ENCODE assay signal across 20 cellular contexts in genomic region chrX:97074400-97074799, GRCh38.
"Had no signal": no experiment of that assay in that cellular context is flagged by ENCODE, and none has a peak within 500 bp of the region (broad histone marks: within the 10 kb centered on the region; RNA-seq: fewer than 3 reads in every experiment).

No MANE protein-coding gene starts in this region.

- H3K4me3 ChIP-seq: adrenal gland, coronary artery, left ventricle myocardium inferior, neural progenitor cell, sigmoid colon, spleen, testis, upper lobe of right lung had no signal

- DNase-seq: activated CD4-positive, alpha-beta memory T cell treated with anti-CD3 and anti-CD28 coated beads for 36 hours; activated CD8-positive, alpha-beta memory T cell treated with anti-CD3 and anti-CD28 coated beads, Interleukin-2, amount 10 ng/mL, durations not matched to agents 7 days and 5 days; activated naive CD4-positive, alpha-beta T cell treated with anti-CD3 and anti-CD28 coated beads, Interleukin-2, amount 10 ng/mL, durations not matched to agents 7 days and 5 days; activated T-cell treated with anti-CD3 and anti-CD28 coated beads, Interleukin-2, amount 50 U/mL, for 1 hour; adrenal gland; effector CD8-positive, alpha-beta T cell; hippocampal formation; left ventricle myocardium inferior; naive B cell; sigmoid colon; spleen; stimulated activated naive CD8-positive, alpha-beta T cell treated with anti-CD3 and anti-CD28 coated beads, Interleukin-15, amount 100 ng/mL, for 72 hours; T1000; testis; upper lobe of right lung had no signal

- H3K9me3 Mint-ChIP-seq: activated CD4-positive, alpha-beta memory T cell treated with anti-CD3 and anti-CD28 coated beads for 36 hours; activated naive CD4-positive, alpha-beta T cell treated with anti-CD3 and anti-CD28 coated beads, Interleukin-2, amount 10 ng/mL, durations not matched to agents 7 days and 5 days; activated T-helper 2 cell treated with anti-CD3 and anti-CD28 coated beads, Interferon-gamma antibody, Interleukin-2, Interleukin-4, amounts not matched to agents 10 μg/mL and 5 μg/mL and 100 μg/mL, durations not matched to agents 14 hours and 24 hours and 36 hours; brain; central memory CD8-positive, alpha-beta T cell; naive B cell; neural progenitor cell; stimulated activated naive CD8-positive, alpha-beta T cell treated with anti-CD3 and anti-CD28 coated beads, Interleukin-15, amount 100 ng/mL, for 72 hours had no signal

- H3K4me3 Mint-ChIP-seq: activated CD4-positive, alpha-beta memory T cell treated with anti-CD3 and anti-CD28 coated beads for 36 hours; activated CD8-positive, alpha-beta memory T cell treated with anti-CD3 and anti-CD28 coated beads, Interleukin-2, amount 10 ng/mL, durations not matched to agents 7 days and 5 days; activated naive CD4-positive, alpha-beta T cell treated with anti-CD3 and anti-CD28 coated beads, Interleukin-2, amount 10 ng/mL, durations not matched to agents 7 days and 5 days; brain; central memory CD8-positive, alpha-beta T cell; naive B cell; neural progenitor cell; stimulated activated naive CD8-positive, alpha-beta T cell treated with anti-CD3 and anti-CD28 coated beads, Interleukin-15, amount 100 ng/mL, for 72 hours had no signal

- H3K27ac Mint-ChIP-seq: activated CD4-positive, alpha-beta memory T cell treated with anti-CD3 and anti-CD28 coated beads for 36 hours; activated CD8-positive, alpha-beta memory T cell treated with anti-CD3 and anti-CD28 coated beads, Interleukin-2, amount 10 ng/mL, durations not matched to agents 7 days and 5 days; activated naive CD4-positive, alpha-beta T cell treated with anti-CD3 and anti-CD28 coated beads, Interleukin-2, amount 10 ng/mL, durations not matched to agents 7 days and 5 days; activated T-helper 2 cell treated with anti-CD3 and anti-CD28 coated beads, Interferon-gamma antibody, Interleukin-2, Interleukin-4, amounts not matched to agents 10 μg/mL and 5 μg/mL and 100 μg/mL, durations not matched to agents 14 hours and 24 hours and 36 hours; brain; naive B cell; neural progenitor cell; stimulated activated naive CD8-positive, alpha-beta T cell treated with anti-CD3 and anti-CD28 coated beads, Interleukin-15, amount 100 ng/mL, for 72 hours had no signal

- H3K27me3 ChIP-seq: adrenal gland, neural progenitor cell, sigmoid colon, spleen, testis, upper lobe of right lung had no signal

- H3K36me3 ChIP-seq: adrenal gland, left ventricle myocardium inferior, neural progenitor cell, sigmoid colon, upper lobe of right lung had no signal

- H3K36me3 Mint-ChIP-seq: brain, naive B cell, neural progenitor cell had no signal

- H3K9me3 ChIP-seq: adrenal gland, left ventricle myocardium inferior, sigmoid colon, spleen, testis, upper lobe of right lung had no signal

- ATAC-seq: activated CD8-positive, alpha-beta memory T cell treated with anti-CD3 and anti-CD28 coated beads, Interleukin-2, amount 10 ng/mL, durations not matched to agents 7 days and 5 days; stimulated activated naive CD8-positive, alpha-beta T cell treated with anti-CD3 and anti-CD28 coated beads, Interleukin-15, amount 100 ng/mL, for 72 hours; upper lobe of right lung had no signal

- H3K4me1 Mint-ChIP-seq: activated CD8-positive, alpha-beta memory T cell treated with anti-CD3 and anti-CD28 coated beads, Interleukin-2, amount 10 ng/mL, durations not matched to agents 7 days and 5 days; activated naive CD4-positive, alpha-beta T cell treated with anti-CD3 and anti-CD28 coated beads, Interleukin-2, amount 10 ng/mL, durations not matched to agents 7 days and 5 days; brain; central memory CD8-positive, alpha-beta T cell; naive B cell; neural progenitor cell; stimulated activated naive CD8-positive, alpha-beta T cell treated with anti-CD3 and anti-CD28 coated beads, Interleukin-15, amount 100 ng/mL, for 72 hours had no signal

- H3K27me3 Mint-ChIP-seq: activated CD4-positive, alpha-beta memory T cell treated with anti-CD3 and anti-CD28 coated beads for 36 hours; activated CD8-positive, alpha-beta memory T cell treated with anti-CD3 and anti-CD28 coated beads, Interleukin-2, amount 10 ng/mL, durations not matched to agents 7 days and 5 days; activated naive CD4-positive, alpha-beta T cell treated with anti-CD3 and anti-CD28 coated beads, Interleukin-2, amount 10 ng/mL, durations not matched to agents 7 days and 5 days; brain; central memory CD8-positive, alpha-beta T cell; naive B cell; stimulated activated naive CD8-positive, alpha-beta T cell treated with anti-CD3 and anti-CD28 coated beads, Interleukin-15, amount 100 ng/mL, for 72 hours had no signal

- H3K9ac ChIP-seq: neural progenitor cell had no signal

- H3K4me1 ChIP-seq: adrenal gland, left ventricle myocardium inferior, neural progenitor cell, sigmoid colon, spleen, testis, upper lobe of right lung had no signal
